ENCODE assay signal across 3 cellular contexts in genomic region chr1:174142836-174143235, GRCh38.
TF ChIP-seq lines count a peak whose summit lies in the region.

No MANE protein-coding gene starts in this region.

TF ChIP-seq in HepG2, 621 proteins besides CTCF, POLR2A, EP300 and RAD21:
- no peak for TF ChIP-seq ZNF720 (CRISPR knock-in tag; IDR thresholded peaks at IDR 0.05)
- no peak for TF ChIP-seq ZNF180 (CRISPR knock-in tag; IDR thresholded peaks at IDR 0.05; ENCODE audit: borderline replicate concordance, low read depth)
- no peak for TF ChIP-seq HOMEZ (CRISPR knock-in tag; IDR thresholded peaks at IDR 0.05; ENCODE audit: low read depth)
- no peak for TF ChIP-seq ZNF646 (CRISPR knock-in tag; IDR thresholded peaks at IDR 0.05)
- peak; percentile 50; the same call in 1 of the 2 replicates for TF ChIP-seq ZNF121 (CRISPR knock-in tag; IDR thresholded peaks at IDR 0.05)
- no peak for TF ChIP-seq U2AF1 (optimal IDR thresholded peaks at IDR 0.05; ENCODE audit: low read depth, low read length)
- no peak for TF ChIP-seq NFE2 (CRISPR knock-in tag; IDR thresholded peaks at IDR 0.05)
- TF ChIP-seq ZNF530 (CRISPR knock-in tag; IDR thresholded peaks at IDR 0.05; ENCODE audit: low read depth) = no peak
TF ChIP-seq in HepG2: peak in this region for 1.

TF ChIP-seq in HEK293, 187 proteins besides CTCF, POLR2A, EP300 and RAD21:
- TF ChIP-seq ZNF121 (tag by site-specific recombination; IDR thresholded peaks at IDR 0.05) (0 out of 2 replicates have a peak, but pooled peaks have one; percentile 16), ZNF133 (tag by site-specific recombination; IDR thresholded peaks at IDR 0.05) (no peak), ZNF211 (tag by site-specific recombination; IDR thresholded peaks at IDR 0.05; ENCODE audit: low read depth) (no peak), ZNF600 (tag by site-specific recombination; IDR thresholded peaks at IDR 0.05) (no peak), ZNF223 (tag by site-specific recombination; IDR thresholded peaks at IDR 0.05) (no peak)

TF ChIP-seq in K562, 482 proteins besides CTCF, POLR2A, EP300 and RAD21:
- peak; percentile 84 for TF ChIP-seq ZNF121 (CRISPR knock-in tag; conservative IDR thresholded peaks at IDR 0.05)
- TF ChIP-seq POLR2AphosphoS2 (IDR thresholded peaks at IDR 0.05; ENCODE audit: low read length) = no peak
- TF ChIP-seq ZFX (CRISPR knock-in tag; IDR thresholded peaks at IDR 0.05) = 0 out of 2 replicates have a peak, but pooled peaks have one; percentile 14
- no peak for TF ChIP-seq SMAD1 (IDR thresholded peaks at IDR 0.05; ENCODE audit: low read depth, low read length, partially characterized antibody)
- TF ChIP-seq BCOR (IDR thresholded peaks at IDR 0.05) = 0 out of 2 replicates have a peak, but pooled peaks have one; percentile 21
- TF ChIP-seq NRF1 (conservative IDR thresholded peaks at IDR 0.05 in 1 of 2, IDR thresholded peaks at IDR 0.05 in 1 of 2) = no peak
